8 cellular contexts compared by ENCODE assay signal in genomic region chr6:143279385-143279784, GRCh38.
DNase-seq lines count a peak whose midpoint lies in the region; ATAC-seq and TF ChIP-seq lines count a peak whose summit lies in the region.

No MANE protein-coding gene starts in this region.

- H3K36me3 ChIP-seq in heart right ventricle (no peaks in the 10 kb centered on the region), ascending aorta (no peaks in the 10 kb centered on the region)

- ATAC-seq in heart right ventricle (peak in 4 of 8 donors; percentile 59 to 88 (median 71)), HG03159 (IDR thresholded peaks at IDR 0.05; ENCODE audit: unreplicated experiment) (no peak)

- H3K4me3 ChIP-seq in heart right ventricle, result no peak overlapping the region
- no peak overlapping the region for H3K4me3 ChIP-seq in ascending aorta

- intact Hi-C loops in heart right ventricle (cut with DNase I) (loop anchor here in 3 of 10 donors (10.0 kb wide), 3 partner anchors 215 to 585 kb away; partner anchors contain the start of gene AIG1 (in 2 of the 3)), ascending aorta (cut with DNase I) (no loop called here)

- DNase-seq in RPMI7951 (ENCODE audit: low read depth) (peak; percentile 54), heart right ventricle (no peak), DMS79 treated with DMSO at 0.1 percent for 48 hours (lab: John Stamatoyannopoulos, UW) (no peak), MV-4-11 (lab: John Stamatoyannopoulos, UW) (no peak), ascending aorta (ENCODE audit: low spot score in 2 of 2) (no peak)

- H3K9me3 ChIP-seq in heart right ventricle (no peaks in the 10 kb centered on the region), ascending aorta (no peaks in the 10 kb centered on the region)

- TF ChIP-seq CTCF in 22Rv1 (IDR thresholded peaks at IDR 0.05) (peak; percentile 42; the same call in 1 of the 2 replicates), GM12873 (IDR thresholded peaks at IDR 0.05; ENCODE audit: insufficient read depth, low read depth, low read length, missing control alignments) (peak; percentile 41), heart right ventricle (IDR thresholded peaks at IDR 0.05) (peak in 8 of 9 donors; percentile 19 to 60 (median 40)), ascending aorta (IDR thresholded peaks at IDR 0.05) (peak in 1 of 3 experiments; percentile 28)

- no peaks in the 10 kb centered on the region for H3K27me3 ChIP-seq in heart right ventricle
- H3K27me3 ChIP-seq in ascending aorta, result no peaks in the 10 kb centered on the region

- H3K27ac ChIP-seq in 22Rv1, result no peak overlapping the region
- H3K27ac ChIP-seq in heart right ventricle, result no peak overlapping the region
- no peak overlapping the region for H3K27ac ChIP-seq in ascending aorta

- WGBS in heart right ventricle, 2 donors, result 62 to 64% methylated on average over 6 of the region's 6 CpGs

- peaks cover 0 to 5% (median 0%) of the 10 kb centered on the region in 9 donors for H3K4me1 ChIP-seq in heart right ventricle
- peaks cover 0 to 5% of the 10 kb centered on the region in 2 donors for H3K4me1 ChIP-seq in ascending aorta
